19 cellular contexts compared by ENCODE assay signal in genomic region chr17:49454050-49454449, GRCh38. TPM values are rescaled to one million over a fixed set of nuclear protein-coding genes. Genes with fewer than 3 reads are reported as not detected.
DNase-seq lines count a peak whose midpoint lies in the region; ATAC-seq, FAIRE-seq and TF ChIP-seq lines count a peak whose summit lies in the region.
"Had no signal": no experiment of that assay in that cellular context is flagged by ENCODE, and none has a peak within 500 bp of the region (broad histone marks: within the 10 kb centered on the region; RNA-seq: fewer than 3 reads in every experiment).

No MANE protein-coding gene starts in this region.

- H3K36me3 ChIP-seq in breast epithelium (no peaks in the 10 kb centered on the region), astrocyte (ENCODE audit: insufficient read depth, low read length) (no peaks in the 10 kb centered on the region)
- no peaks in the 10 kb centered on the region for H3K36me3 ChIP-seq in CD8-positive, alpha-beta T cell (ENCODE audit: insufficient read depth, low read length)

- H3K9me3 Mint-ChIP-seq in MCF 10A (ENCODE audit: unreplicated experiment) (no peaks in the 10 kb centered on the region), astrocyte (ENCODE audit: unreplicated experiment) (no peaks in the 10 kb centered on the region)
- H3K9me3 Mint-ChIP-seq in CD8-positive, alpha-beta T cell: no peaks in the 10 kb centered on the region
- H3K9me3 Mint-ChIP-seq: activated T-cell treated with anti-CD3 and anti-CD28 coated beads, Interleukin-2, amount 50 U/mL, for 72 hours had no signal

- H3K27me3 ChIP-seq in breast epithelium: no peaks in the 10 kb centered on the region
- peaks cover 15% of the 10 kb centered on the region for H3K27me3 ChIP-seq in astrocyte (ENCODE audit: insufficient read depth, low read length)
- H3K27me3 ChIP-seq in CD8-positive, alpha-beta T cell (ENCODE audit: insufficient read depth, low read length): no peaks in the 10 kb centered on the region

- H3K79me2 ChIP-seq in astrocyte (ENCODE audit: insufficient read depth, low read length): no peaks in the 10 kb centered on the region

- TF ChIP-seq POLR2A in breast epithelium (IDR thresholded peaks at IDR 0.05): no peak

- ATAC-seq in CD8-positive, alpha-beta T cell: no peak
- no peak for ATAC-seq in GM18868 (IDR thresholded peaks at IDR 0.05; ENCODE audit: unreplicated experiment)
- ATAC-seq: activated CD4-positive, alpha-beta T cell treated with anti-CD3 and anti-CD28 coated beads for 36 hours; activated T-cell treated with anti-CD3 and anti-CD28 coated beads, Interleukin-2, amount 50 U/mL, for 72 hours; left colon had no signal

- no peak overlapping the region for H3K9ac ChIP-seq in astrocyte (ENCODE audit: low read length)

- intact Hi-C loops in breast epithelium (cut with DNase I; ENCODE audit: low total_unique reads) (no loop called here), MCF 10A (cut with micrococcal nuclease) (no loop called here)
- intact Hi-C loops in CD8-positive, alpha-beta T cell (cut with DNase I, micrococcal nuclease): no loop called here

- no peaks in the 10 kb centered on the region for H3K36me3 Mint-ChIP-seq in MCF 10A (ENCODE audit: insufficient read depth, unreplicated experiment)
- H3K36me3 Mint-ChIP-seq in astrocyte (ENCODE audit: low read depth, unreplicated experiment): peaks cover 5% of the 10 kb centered on the region
- no peaks in the 10 kb centered on the region for H3K36me3 Mint-ChIP-seq in CD8-positive, alpha-beta T cell

- POLR2A ChIA-PET in MCF 10A (lab: Yijun Ruan, JAX): no interaction called here
- POLR2A ChIA-PET in CD8-positive, alpha-beta T cell (lab: Charles Lee): no interaction called here

- H3K4me1 Mint-ChIP-seq in MCF 10A (ENCODE audit: insufficient read depth, unreplicated experiment): no peaks in the 10 kb centered on the region
- H3K4me1 Mint-ChIP-seq in astrocyte (ENCODE audit: low read depth, unreplicated experiment): peaks cover 16% of the 10 kb centered on the region
- H3K4me1 Mint-ChIP-seq in CD8-positive, alpha-beta T cell (ENCODE audit: low read depth): peaks cover 5% of the 10 kb centered on the region
- H3K4me1 Mint-ChIP-seq: activated CD4-positive, alpha-beta T cell treated with anti-CD3 and anti-CD28 coated beads for 36 hours had no signal

- peak in 1 of 2 donors; percentile 66 for DNase-seq in breast epithelium (ENCODE audit: low spot score in 2 of 2)
- DNase-seq in MCF 10A (ENCODE audit: unreplicated experiment): no peak
- peak; percentile 40 for DNase-seq in astrocyte (ENCODE audit: low read depth)
- peak; percentile 60 for DNase-seq in kidney tubule cell (ENCODE audit: low spot score)
- DNase-seq in superior temporal gyrus (ENCODE audit: extremely low spot score): peak; percentile 82
- DNase-seq in CD8-positive, alpha-beta T cell: no peak
- DNase-seq in effector CD4-positive, alpha-beta T cell: no peak
- DNase-seq: 8988T; activated CD4-positive, alpha-beta T cell treated with anti-CD3 and anti-CD28 coated beads for 36 hours; activated T-cell treated with anti-CD3 and anti-CD28 coated beads, Interleukin-2, amount 50 U/mL, for 72 hours; aorta; COR-L47; glutamatergic neuron; left colon; NCI-H446; PC-9; T-helper 2 cell had no signal

- CTCF ChIA-PET in MCF 10A (lab: Yijun Ruan, JAX): interaction anchor here (0.6 to 1.2 kb wide), 4 partner anchors 18 to 370 kb away, joined by 3 read pairs; no protein-coding TSS in a partner anchor
- CTCF ChIA-PET in CD8-positive, alpha-beta T cell (lab: Charles Lee): no interaction called here

- peaks cover 0 to 12% of the 10 kb centered on the region in 2 donors for H3K4me1 ChIP-seq in breast epithelium
- H3K4me1 ChIP-seq in astrocyte (ENCODE audit: insufficient read depth, low read length): peaks cover 26% of the 10 kb centered on the region
- peaks cover 8% of the 10 kb centered on the region for H3K4me1 ChIP-seq in CD8-positive, alpha-beta T cell (ENCODE audit: insufficient read depth, low read length)

- no peak for FAIRE-seq in astrocyte (lab: Jason Lieb, UNC)
- FAIRE-seq: HTR-8/SVneo had no signal

- peaks cover 2% of the 10 kb centered on the region for H4K20me1 ChIP-seq in astrocyte (ENCODE audit: insufficient read depth, low read length)

- H3K4me3 ChIP-seq in breast epithelium (no peak overlapping the region), astrocyte (ENCODE audit: insufficient read depth, low read depth, low read length) (no peak overlapping the region)
- H3K4me3 ChIP-seq in CD8-positive, alpha-beta T cell (ENCODE audit: low read depth, low read length): no peak overlapping the region
- H3K4me3 ChIP-seq: PC-9 had no signal

- no TSS peak for BruUV-seq in MCF 10A (replicated peaks; lab: Mats Ljungman, UMichigan)

- no peaks in the 10 kb centered on the region for H3K9me3 ChIP-seq in breast epithelium
- no peaks in the 10 kb centered on the region for H3K9me3 ChIP-seq in astrocyte (ENCODE audit: insufficient read depth, low read depth, low read length)
- no peaks in the 10 kb centered on the region for H3K9me3 ChIP-seq in CD8-positive, alpha-beta T cell (ENCODE audit: low read length)

- H3K27ac Mint-ChIP-seq in MCF 10A (ENCODE audit: low read depth, unreplicated experiment): no peak overlapping the region
- no peak overlapping the region for H3K27ac Mint-ChIP-seq in astrocyte (ENCODE audit: unreplicated experiment)
- no peak overlapping the region for H3K27ac Mint-ChIP-seq in CD8-positive, alpha-beta T cell
- H3K27ac Mint-ChIP-seq: activated CD4-positive, alpha-beta T cell treated with anti-CD3 and anti-CD28 coated beads for 36 hours; activated T-cell treated with anti-CD3 and anti-CD28 coated beads, Interleukin-2, amount 50 U/mL, for 72 hours had no signal

- H3K27ac ChIP-seq in breast epithelium (peak overlapping the region; percentile 19 to 42), astrocyte (ENCODE audit: low read depth, low read length) (no peak overlapping the region)
- H3K27ac ChIP-seq in CD8-positive, alpha-beta T cell (ENCODE audit: low read depth, low read length): no peak overlapping the region
- H3K27ac ChIP-seq: PC-9 had no signal

- TF ChIP-seq CTCF in breast epithelium (IDR thresholded peaks at IDR 0.05): no peak
- TF ChIP-seq CTCF in MCF 10A (IDR thresholded peaks at IDR 0.05; ENCODE audit: unreplicated experiment): no peak
- no peak for TF ChIP-seq CTCF in astrocyte (IDR thresholded peaks at IDR 0.05; ENCODE audit: insufficient read depth, low read depth, low read length)
- TF ChIP-seq CTCF in CD8-positive, alpha-beta T cell (IDR thresholded peaks at IDR 0.05): no peak

- H3K27me3 Mint-ChIP-seq in MCF 10A (ENCODE audit: insufficient read depth, unreplicated experiment): peaks cover 36% of the 10 kb centered on the region
- peaks cover 27% of the 10 kb centered on the region for H3K27me3 Mint-ChIP-seq in astrocyte (ENCODE audit: low read depth, unreplicated experiment)
- peaks cover 33% of the 10 kb centered on the region for H3K27me3 Mint-ChIP-seq in CD8-positive, alpha-beta T cell (ENCODE audit: low read depth)

- no peak overlapping the region for H2AFZ ChIP-seq in astrocyte (ENCODE audit: low read depth, low read length)
- H2AFZ ChIP-seq: PC-9 had no signal

- H3K4me2 ChIP-seq in astrocyte (ENCODE audit: low read length): peak overlapping the region; percentile 15
- H3K4me2 ChIP-seq: PC-9 had no signal

- H3K4me3 Mint-ChIP-seq in MCF 10A (ENCODE audit: unreplicated experiment) (no peak overlapping the region), astrocyte (ENCODE audit: unreplicated experiment) (no peak overlapping the region)
- H3K4me3 Mint-ChIP-seq in CD8-positive, alpha-beta T cell: no peak overlapping the region
- H3K4me3 Mint-ChIP-seq: activated CD4-positive, alpha-beta T cell treated with anti-CD3 and anti-CD28 coated beads for 36 hours; activated T-cell treated with anti-CD3 and anti-CD28 coated beads, Interleukin-2, amount 50 U/mL, for 72 hours had no signal

RNA-seq across cellular contexts. Expression of gene PHB1, which starts 39.4 kb away (rescaled TPM):
- total RNA-seq in breast epithelium (100 to 1,000 TPM; 100 to 110 (median 108) TPM), MCF 10A (2022) (122 and 134 TPM in 2 replicates), astrocyte (211 and 227 TPM in 2 replicates)
- 10 to 100 TPM; 26.3 to 27.0 TPM for total RNA-seq in CD8-positive, alpha-beta T cell

RNA-seq across cellular contexts. Expression of gene NGFR, which starts 41.0 kb away (rescaled TPM):
- total RNA-seq in breast epithelium (10 to 100 TPM in 2 of 3 donors, 1 to 10 TPM in 1; 3.4 to 27.8 (median 17.7) TPM), MCF 10A (2022) (0.22 and 0.26 TPM in 2 replicates), astrocyte (0.64 and 1.0 TPM in 2 replicates)
- under 1 TPM; 0.25 to 0.73 TPM for total RNA-seq in CD8-positive, alpha-beta T cell

Comparison
In these comparisons a context has a peak if more than half of its experiments do, and no peak if none do; other contexts are left out.
1. DNase-seq: peak in astrocyte (single experiment), kidney tubule cell (single experiment) and superior temporal gyrus (single experiment); none in MCF 10A (single experiment), CD8-positive, alpha-beta T cell (0 of 7) and effector CD4-positive, alpha-beta T cell (single experiment).
2. H3K27ac ChIP-seq: peak in breast epithelium (2 of 2); none in astrocyte (single experiment) and CD8-positive, alpha-beta T cell (single experiment).